ENCODE assay signal across 1 cellular context in the genomic region with DNA sequence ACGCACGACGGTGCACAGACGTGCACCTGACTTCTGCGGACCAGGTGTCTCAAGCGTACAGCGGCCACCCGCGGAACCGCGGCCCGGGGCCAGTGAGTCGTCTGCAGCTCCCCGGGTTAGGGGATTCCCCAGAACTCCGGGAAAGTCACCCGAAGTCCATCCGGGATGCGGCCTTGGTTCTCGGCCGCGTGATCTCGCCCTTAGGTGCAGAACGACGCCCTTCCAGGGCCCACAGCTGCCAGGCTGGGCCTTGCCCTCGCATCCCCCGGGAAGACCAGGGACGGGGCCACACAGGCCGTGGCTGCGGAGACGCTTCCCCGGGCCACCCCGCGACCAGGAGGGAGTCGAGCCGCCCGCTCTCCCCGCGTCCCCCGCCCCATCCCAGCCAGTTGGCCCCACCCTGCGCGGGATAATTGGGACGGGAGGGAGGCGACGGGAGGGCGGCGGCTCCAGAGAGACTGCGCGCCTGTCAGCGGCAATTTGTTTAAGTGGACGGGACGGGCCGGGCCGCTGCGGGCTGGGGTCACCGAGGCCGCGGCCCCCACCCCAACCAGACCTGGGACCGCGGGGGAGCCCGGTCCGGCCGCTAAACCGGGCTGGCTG.
A peak's percentile ranks its signal among the peaks of the same experiment; 100 is the strongest.
TF ChIP-seq lines count a peak whose summit lies in the region.

No MANE protein-coding gene starts in this region.

TF ChIP-seq in IMR-90, 13 proteins besides CTCF, POLR2A, EP300 and RAD21:
- TF ChIP-seq BHLHE40 (IDR thresholded peaks at IDR 0.05; ENCODE audit: low read depth, low read length), result no peak
- no peak for TF ChIP-seq CEBPB (IDR thresholded peaks at IDR 0.05; ENCODE audit: low read depth, low read length)
- 0 out of 2 replicates have a peak, but pooled peaks have one; percentile 13 for TF ChIP-seq MAZ (IDR thresholded peaks at IDR 0.05; ENCODE audit: borderline replicate concordance, low read depth, low read length)
- TF ChIP-seq, protein P1, sequence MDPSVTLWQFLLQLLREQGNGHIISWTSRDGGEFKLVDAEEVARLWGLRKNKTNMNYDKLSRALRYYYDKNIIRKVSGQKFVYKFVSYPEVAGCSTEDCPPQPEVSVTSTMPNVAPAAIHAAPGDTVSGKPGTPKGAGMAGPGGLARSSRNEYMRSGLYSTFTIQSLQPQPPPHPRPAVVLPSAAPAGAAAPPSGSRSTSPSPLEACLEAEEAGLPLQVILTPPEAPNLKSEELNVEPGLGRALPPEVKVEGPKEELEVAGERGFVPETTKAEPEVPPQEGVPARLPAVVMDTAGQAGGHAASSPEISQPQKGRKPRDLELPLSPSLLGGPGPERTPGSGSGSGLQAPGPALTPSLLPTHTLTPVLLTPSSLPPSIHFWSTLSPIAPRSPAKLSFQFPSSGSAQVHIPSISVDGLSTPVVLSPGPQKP (IDR thresholded peaks at IDR 0.05; ENCODE audit: borderline replicate concordance, low read depth, low read length), result no peak
- TF ChIP-seq NFE2L2 (IDR thresholded peaks at IDR 0.05; ENCODE audit: low read depth, low read length), result no peak
